ENCODE assay signal across 28 cellular contexts in the genomic region with DNA sequence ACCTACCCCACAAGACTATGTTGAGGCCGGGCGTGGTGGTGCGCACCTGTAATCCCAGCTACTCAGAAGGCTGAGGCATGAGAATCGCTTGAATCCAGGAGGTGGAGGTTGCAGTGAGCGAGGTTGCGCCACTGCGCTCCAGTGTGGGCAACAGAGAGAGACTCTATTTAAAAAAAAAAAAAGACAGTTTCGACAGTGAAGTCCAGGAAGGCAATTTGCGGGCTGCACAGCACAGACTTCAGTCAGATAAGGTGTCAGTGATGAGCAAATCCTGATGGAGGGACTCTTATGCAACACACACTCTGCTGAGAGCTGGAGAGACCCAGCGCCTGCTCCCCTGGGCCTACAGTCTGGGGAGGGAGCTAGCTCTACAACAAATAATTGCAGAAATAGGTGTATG. TPM values are rescaled to one million over a fixed set of nuclear protein-coding genes. Genes with fewer than 3 reads are reported as not detected.
A peak's percentile ranks its signal among the peaks of the same experiment; 100 is the strongest.
DNase-seq lines count a peak whose midpoint lies in the region; ATAC-seq and TF ChIP-seq lines count a peak whose summit lies in the region.
"Had no signal": no experiment of that assay in that cellular context is flagged by ENCODE, and none has a peak within 500 bp of the region (broad histone marks: within the 10 kb centered on the region; RNA-seq: fewer than 3 reads in every experiment).

No MANE protein-coding gene starts in this region.

- H3K9me3 ChIP-seq in effector memory CD4-positive, alpha-beta T cell (ENCODE audit: control insufficient read depth, low read length), result no peaks in the 10 kb centered on the region
- H3K9me3 ChIP-seq: adrenal gland, breast epithelium had no signal

- H3K9me3 Mint-ChIP-seq in natural killer cell treated with Interleukin-12 subunit alpha and Interleukin-12 subunit beta and Interleukin-15 and Interleukin-18, amount 100 ng/mL, for 72 hours, result no peaks in the 10 kb centered on the region
- H3K9me3 Mint-ChIP-seq: activated B cell treated with CpG ODN at 0.5 μM for 24 hours; activated CD4-positive, alpha-beta memory T cell treated with anti-CD3 and anti-CD28 coated beads, Interleukin-2, amount 10 ng/mL, durations not matched to agents 7 days and 5 days; mesothelial cell of epicardium; nephron had no signal

- H3K27ac Mint-ChIP-seq in natural killer cell treated with Interleukin-12 subunit alpha and Interleukin-12 subunit beta and Interleukin-15 and Interleukin-18, amount 100 ng/mL, for 72 hours, result peak overlapping the region; percentile 58 to 94
- H3K27ac Mint-ChIP-seq: activated B cell treated with CpG ODN at 0.5 μM for 24 hours; activated CD4-positive, alpha-beta memory T cell treated with anti-CD3 and anti-CD28 coated beads, Interleukin-2, amount 10 ng/mL, durations not matched to agents 7 days and 5 days; mesothelial cell of epicardium; nephron had no signal

- H3K27me3 ChIP-seq in HL-60 (ENCODE audit: insufficient read depth, poor library complexity, severe bottlenecking), result no peaks in the 10 kb centered on the region
- H3K27me3 ChIP-seq in effector memory CD4-positive, alpha-beta T cell (replicated peaks; ENCODE audit: control insufficient read depth, insufficient read depth, low read length, poor library complexity, severe bottlenecking), result no peaks in the 10 kb centered on the region
- H3K27me3 ChIP-seq: adrenal gland, breast epithelium had no signal

- H3K4me1 ChIP-seq in effector memory CD4-positive, alpha-beta T cell (ENCODE audit: control insufficient read depth, insufficient read depth, low read length, poor library complexity, severe bottlenecking), result no peaks in the 10 kb centered on the region
- H3K4me1 ChIP-seq: adrenal gland, breast epithelium had no signal

- H3K27ac ChIP-seq in HL-60 (replicated peaks), result peak overlapping the region; percentile 28; the same call in 1 of the 2 replicates
- H3K27ac ChIP-seq in effector memory CD4-positive, alpha-beta T cell (ENCODE audit: insufficient read depth, low read length, poor library complexity, severe bottlenecking), result no peak overlapping the region
- H3K27ac ChIP-seq: adrenal gland, breast epithelium, C4-2B, GM23248 had no signal

- peaks cover 53 to 64% of the 10 kb centered on the region in 2 donors for H3K4me1 Mint-ChIP-seq in natural killer cell treated with Interleukin-12 subunit alpha and Interleukin-12 subunit beta and Interleukin-15 and Interleukin-18, amount 100 ng/mL, for 72 hours (ENCODE audit: low read depth in 2 of 2)
- H3K4me1 Mint-ChIP-seq: activated B cell treated with CpG ODN at 0.5 μM for 24 hours; activated CD4-positive, alpha-beta memory T cell treated with anti-CD3 and anti-CD28 coated beads, Interleukin-2, amount 10 ng/mL, durations not matched to agents 7 days and 5 days; mesothelial cell of epicardium; nephron had no signal

- peak overlapping the region; percentile 70 for H3K4me3 Mint-ChIP-seq in natural killer cell treated with Interleukin-12 subunit alpha and Interleukin-12 subunit beta and Interleukin-15 and Interleukin-18, amount 100 ng/mL, for 72 hours
- H3K4me3 Mint-ChIP-seq: activated B cell treated with CpG ODN at 0.5 μM for 24 hours; activated CD4-positive, alpha-beta memory T cell treated with anti-CD3 and anti-CD28 coated beads, Interleukin-2, amount 10 ng/mL, durations not matched to agents 7 days and 5 days; mesothelial cell of epicardium; nephron had no signal

- no peaks in the 10 kb centered on the region for H3K27me3 Mint-ChIP-seq in natural killer cell treated with Interleukin-12 subunit alpha and Interleukin-12 subunit beta and Interleukin-15 and Interleukin-18, amount 100 ng/mL, for 72 hours

- no peak overlapping the region for H3K4me3 ChIP-seq in HL-60 (replicated peaks; ENCODE audit: insufficient read depth, low read length)
- no peak overlapping the region for H3K4me3 ChIP-seq in effector memory CD4-positive, alpha-beta T cell (ENCODE audit: insufficient read depth, low read depth, low read length, poor library complexity, severe bottlenecking)
- H3K4me3 ChIP-seq: adrenal gland, breast epithelium, GM23248 had no signal

- peak; percentile 61 to 82 for ATAC-seq in natural killer cell treated with Interleukin-12 subunit alpha and Interleukin-12 subunit beta and Interleukin-15 and Interleukin-18, amount 100 ng/mL, for 72 hours
- no peak for ATAC-seq in left lobe of liver
- ATAC-seq: sciatic nerve, SK-N-SH treated with all-trans-retinoic acid at 6 μM for 48 hours had no signal

- DNase-seq in HL-60 (ENCODE audit: low read depth in 1 of 2, low spot score in 1 of 2) (peak; percentile 71 to 88), NCI-H1436 treated with DMSO at 0.1 percent for 48 hours (lab: John Stamatoyannopoulos, UW) (peak; percentile 36), amniotic epithelial cell (ENCODE audit: low read depth) (peak; percentile 92), left lobe of liver (ENCODE audit: low spot score) (no peak)
- DNase-seq in natural killer cell treated with Interleukin-12 subunit alpha and Interleukin-12 subunit beta and Interleukin-15 and Interleukin-18, amount 100 ng/mL, for 72 hours (ENCODE audit: low spot score), result peak; percentile 84
- DNase-seq in effector memory CD4-positive, alpha-beta T cell, result no peak
- no peak for DNase-seq in stimulated activated naive CD4-positive, alpha-beta T cell (lab: John Stamatoyannopoulos, UW)
- DNase-seq: activated B cell treated with CpG ODN at 0.5 μM for 24 hours; activated CD4-positive, alpha-beta memory T cell treated with anti-CD3 and anti-CD28 coated beads, Interleukin-2, amount 10 ng/mL, durations not matched to agents 7 days and 5 days; activated naive CD4-positive, alpha-beta T cell; adrenal gland; Calu3; cortex of kidney; GM23248; IMR-90; kidney glomerular epithelial cell; NCI-H1694 treated with DMSO at 0.1 percent for 48 hours; NCI-H226; NCI-H774; stimulated activated CD4-positive, alpha-beta T cell treated with anti-CD3 and anti-CD28 coated beads, Interleukin-15, amount 100 ng/mL, for 24 hours; T-helper 9 cell had no signal

- no peak for TF ChIP-seq CTCF in HL-60 (IDR thresholded peaks at IDR 0.05; ENCODE audit: insufficient read depth, low read length)

- H3K36me3 Mint-ChIP-seq in natural killer cell treated with Interleukin-12 subunit alpha and Interleukin-12 subunit beta and Interleukin-15 and Interleukin-18, amount 100 ng/mL, for 72 hours, result no peaks in the 10 kb centered on the region
- H3K36me3 Mint-ChIP-seq: mesothelial cell of epicardium had no signal

- H3K36me3 ChIP-seq in effector memory CD4-positive, alpha-beta T cell (ENCODE audit: control insufficient read depth, insufficient read depth, low read length), result no peaks in the 10 kb centered on the region
- H3K36me3 ChIP-seq: adrenal gland, breast epithelium had no signal

RNA-seq across cellular contexts. Expression of a gene that starts 14.2 kb away (rescaled TPM):
- 10 to 100 TPM in 1 of 2 donors, 1 to 10 TPM in 1; 5.6 to 20.1 TPM for total RNA-seq in natural killer cell treated with Interleukin-12 subunit alpha and Interleukin-12 subunit beta and Interleukin-15 and Interleukin-18, amount 100 ng/mL, for 72 hours
- 0.48 TPM for total RNA-seq in left lobe of liver
- total RNA-seq: activated CD4-positive, alpha-beta memory T cell treated with anti-CD3 and anti-CD28 coated beads, Interleukin-2, amount 10 ng/mL, durations not matched to agents 7 days and 5 days; fibroblast of lung had no signal

Comparison
In these comparisons a context has a peak if more than half of its experiments do, and no peak if none do; other contexts are left out.
1. DNase-seq: peak in HL-60 (2 of 2), NCI-H1436 treated with DMSO at 0.1 percent for 48 hours (single experiment), amniotic epithelial cell (single experiment) and natural killer cell treated with Interleukin-12 subunit alpha and Interleukin-12 subunit beta and Interleukin-15 and Interleukin-18, amount 100 ng/mL, for 72 hours (single experiment); none in left lobe of liver (single experiment), effector memory CD4-positive, alpha-beta T cell (0 of 3) and stimulated activated naive CD4-positive, alpha-beta T cell (0 of 6).